ENCODE assay signal across 1 cellular context in genomic region chr17:75154195-75155106, GRCh38.
TF ChIP-seq lines count a peak whose summit lies in the region.

A gene with protein sequence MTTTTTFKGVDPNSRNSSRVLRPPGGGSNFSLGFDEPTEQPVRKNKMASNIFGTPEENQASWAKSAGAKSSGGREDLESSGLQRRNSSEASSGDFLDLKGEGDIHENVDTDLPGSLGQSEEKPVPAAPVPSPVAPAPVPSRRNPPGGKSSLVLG (minus strand): TSS chr17:75154512. CDS start chr17:75154397, 115 bp downstream.

TF ChIP-seq in SK-N-SH, 30 proteins besides CTCF, POLR2A, EP300 and RAD21 (continued from another document):
- TF ChIP-seq REST (IDR thresholded peaks at IDR 0.05; ENCODE audit: low read depth, low read length), result no peak; the same call in 1 of the 2 replicates
- TF ChIP-seq FOSL2 (IDR thresholded peaks at IDR 0.05; ENCODE audit: borderline replicate concordance, low read depth), result no peak
- no peak; the same call in 1 of the 2 replicates for TF ChIP-seq JUND (IDR thresholded peaks at IDR 0.05)
- no peak for TF ChIP-seq MEF2A (IDR thresholded peaks at IDR 0.05; ENCODE audit: borderline replicate concordance, low read depth)
TF ChIP-seq in SK-N-SH: peak in this region for 13.
